12 cellular contexts compared by ENCODE assay signal in the genomic region with DNA sequence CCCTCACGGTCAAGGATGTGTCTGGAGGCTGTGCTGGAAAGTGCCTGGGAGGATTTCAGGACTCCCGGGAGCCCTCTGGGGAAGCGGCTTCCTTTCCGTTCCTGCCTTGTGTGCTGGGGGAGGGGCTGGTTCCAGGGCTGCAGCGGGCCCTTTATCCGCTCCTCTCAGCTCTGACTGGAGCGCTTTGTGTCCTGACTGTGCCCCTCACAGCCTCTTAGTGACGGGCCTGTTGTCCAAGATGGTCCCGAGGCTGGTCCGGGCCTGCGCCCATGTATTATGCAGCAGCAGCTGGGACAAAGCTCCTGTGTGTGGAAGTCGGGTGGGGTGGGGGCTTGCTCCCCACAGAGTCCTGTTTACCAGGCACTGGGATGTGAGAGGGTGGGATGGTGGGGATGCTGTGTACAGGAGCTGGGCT. TPM values are rescaled to one million over a fixed set of nuclear protein-coding genes. Genes with fewer than 3 reads are reported as not detected.
DNase-seq lines count a peak whose midpoint lies in the region; ATAC-seq, FAIRE-seq and TF ChIP-seq lines count a peak whose summit lies in the region.
"Had no signal": no experiment of that assay in that cellular context is flagged by ENCODE, and none has a peak within 500 bp of the region (broad histone marks: within the 10 kb centered on the region; RNA-seq: fewer than 3 reads in every experiment).

No MANE protein-coding gene starts in this region.

- H3K9me3 ChIP-seq in tibial nerve: no peaks in the 10 kb centered on the region
- H3K9me3 ChIP-seq: spleen had no signal

- DNase-seq in amygdala (lab: John Stamatoyannopoulos, UW): peak; percentile 33 to 99 (median 94)
- peak; percentile 47 to 49 for DNase-seq in frontal cortex (ENCODE audit: low spot score in 2 of 2)
- peak; percentile 91 for DNase-seq in middle frontal gyrus (ENCODE audit: extremely low spot score, low spot score)
- peak in 1 of 2 donors; percentile 30 for DNase-seq in tibial nerve (ENCODE audit: low spot score in 2 of 2)
- no peak for DNase-seq in SKM-1 treated with dmso at 0.1 percent for 144 hours (lab: John Stamatoyannopoulos, UW; ENCODE audit: unreplicated experiment)
- no peak for DNase-seq in GM13976 (ENCODE audit: low spot score)
- DNase-seq: activated T-cell treated with anti-CD3 and anti-CD28 coated beads, Interleukin-2, amount 50 U/mL, for 4 hours; DMS79 treated with DMSO at 0.1 percent for 48 hours; spleen; T-helper 2 cell had no signal

- H3K27me3 ChIP-seq in tibial nerve: no peaks in the 10 kb centered on the region
- H3K27me3 ChIP-seq: spleen had no signal

- TF ChIP-seq EP300 in tibial nerve (IDR thresholded peaks at IDR 0.05): peak in 1 of 2 donors; percentile 84

- TF ChIP-seq CTCF in tibial nerve (IDR thresholded peaks at IDR 0.05) (no peak), GM13976 (IDR thresholded peaks at IDR 0.05; ENCODE audit: borderline replicate concordance, control extremely low read depth, extremely low read depth, insufficient read depth, missing control alignments) (no peak)

- H3K27ac ChIP-seq in tibial nerve: peak overlapping the region; percentile 64 to 90 (median 80)
- H3K27ac ChIP-seq: spleen had no signal

- ATAC-seq in GM19328 (IDR thresholded peaks at IDR 0.05; ENCODE audit: unreplicated experiment): no peak
- ATAC-seq: activated T-cell treated with anti-CD3 and anti-CD28 coated beads, Interleukin-2, amount 50 U/mL, for 4 hours had no signal

- no peak overlapping the region for H3K4me3 ChIP-seq in tibial nerve
- H3K4me3 ChIP-seq: spleen had no signal

- H3K36me3 ChIP-seq in tibial nerve: no peaks in the 10 kb centered on the region
- H3K36me3 ChIP-seq: spleen had no signal

- peaks cover 0 to 85% (median 34%) of the 10 kb centered on the region in 4 donors for H3K4me1 ChIP-seq in tibial nerve

- in situ Hi-C loops in GM13976 (cut with MboI; ENCODE audit: low sequenced_read_pairs, unreplicated experiment): no loop called here

- peak; percentile 24 for FAIRE-seq in frontal cortex (lab: Jason Lieb, UNC)
- FAIRE-seq: keratinocyte had no signal

- WGBS in tibial nerve, 2 donors: 19 to 31% methylated on average over 10 to 12 of the region's 12 CpGs

- TF ChIP-seq POLR2A in tibial nerve (IDR thresholded peaks at IDR 0.05): no peak

RNA-seq across cellular contexts. Expression of gene CORO2B, which starts 35.8 kb away (rescaled TPM):
- total RNA-seq in frontal cortex: 19.2 TPM
- total RNA-seq in tibial nerve: 10 to 100 TPM in 1 of 4 donors, 1 to 10 TPM in 3; 6.3 to 12.6 (median 9.6) TPM

Comparison
In these comparisons a context has a peak if more than half of its experiments do, and no peak if none do; other contexts are left out.
1. DNase-seq: peak in amygdala (56 of 56), frontal cortex (2 of 2) and middle frontal gyrus (single experiment); none in SKM-1 treated with dmso at 0.1 percent for 144 hours (single experiment) and GM13976 (single experiment).